ENCODE assay signal across 22 cellular contexts in genomic region chr10:77770868-77771175, GRCh38.
"Had no signal": no experiment of that assay in that cellular context is flagged by ENCODE, and none has a peak within 500 bp of the region (broad histone marks: within the 10 kb centered on the region; RNA-seq: fewer than 3 reads in every experiment).

No MANE protein-coding gene starts in this region.

- H3K9me3 Mint-ChIP-seq: natural killer cell; stimulated activated effector memory CD8-positive, alpha-beta T cell treated with anti-CD3 and anti-CD28 coated beads, Interleukin-12 subunit alpha, Interleukin-12 subunit beta, amount 100 ng/mL, for 72 hours had no signal

- H3K4me1 ChIP-seq: pancreas, prostate gland, right lobe of liver, tibial artery, upper lobe of left lung, vagina had no signal

- H3K4me3 Mint-ChIP-seq: natural killer cell; neural crest cell; stimulated activated effector memory CD8-positive, alpha-beta T cell treated with anti-CD3 and anti-CD28 coated beads, Interleukin-12 subunit alpha, Interleukin-12 subunit beta, amount 100 ng/mL, for 72 hours had no signal

- DNase-seq: cerebellar nuclear complex; dermis blood vessel endothelial cell; effector CD4-positive, alpha-beta T cell; foreskin melanocyte; hippocampal formation; left colon; mammary epithelial cell; mucosa of descending colon; natural killer cell; nucleus accumbens; pancreas; right lobe of liver; stimulated activated CD4-positive, alpha-beta T cell treated with anti-CD3 and anti-CD28 coated beads, Interleukin-4, amount 100 ng/mL, for 1 hour; stimulated activated CD8-positive, alpha-beta memory T cell treated with anti-CD3 and anti-CD28 coated beads, Interleukin-4, amount 100 ng/mL, for 48 hours; stimulated activated naive CD8-positive, alpha-beta T cell treated with anti-CD3 and anti-CD28 coated beads, Interleukin-15, Interleukin-2, amounts not matched to agents 100 U/mL and 50 U/mL, for 24 hours; tibial artery; upper lobe of left lung had no signal

- H3K27me3 ChIP-seq: pancreas, right lobe of liver, tibial artery, upper lobe of left lung, vagina had no signal

- H3K4me3 ChIP-seq: mucosa of descending colon, pancreas, prostate gland, right lobe of liver, tibial artery, upper lobe of left lung, vagina had no signal

- H3K9me3 ChIP-seq: mucosa of descending colon, pancreas, prostate gland, right lobe of liver, tibial artery, upper lobe of left lung, vagina had no signal

- FAIRE-seq: colon, pancreas had no signal

- H3K27ac ChIP-seq: pancreas, prostate gland, right lobe of liver, tibial artery, upper lobe of left lung, vagina had no signal

- H3K36me3 ChIP-seq: pancreas, prostate gland, right lobe of liver, tibial artery, upper lobe of left lung, vagina had no signal

- H3K4me1 Mint-ChIP-seq: neural crest cell had no signal

- H3K36me3 Mint-ChIP-seq: natural killer cell; stimulated activated effector memory CD8-positive, alpha-beta T cell treated with anti-CD3 and anti-CD28 coated beads, Interleukin-12 subunit alpha, Interleukin-12 subunit beta, amount 100 ng/mL, for 72 hours had no signal

- H3K27ac Mint-ChIP-seq: natural killer cell; stimulated activated effector memory CD8-positive, alpha-beta T cell treated with anti-CD3 and anti-CD28 coated beads, Interleukin-12 subunit alpha, Interleukin-12 subunit beta, amount 100 ng/mL, for 72 hours had no signal

- ATAC-seq: left colon; mucosa of descending colon; natural killer cell; pancreas; right lobe of liver; stimulated activated effector memory CD8-positive, alpha-beta T cell treated with anti-CD3 and anti-CD28 coated beads, Interleukin-12 subunit alpha, Interleukin-12 subunit beta, amount 100 ng/mL, for 72 hours; stimulated activated naive CD8-positive, alpha-beta T cell treated with anti-CD3 and anti-CD28 coated beads, Interleukin-15, Interleukin-2, amounts not matched to agents 100 U/mL and 50 U/mL, for 24 hours had no signal
